In the genomic region with DNA sequence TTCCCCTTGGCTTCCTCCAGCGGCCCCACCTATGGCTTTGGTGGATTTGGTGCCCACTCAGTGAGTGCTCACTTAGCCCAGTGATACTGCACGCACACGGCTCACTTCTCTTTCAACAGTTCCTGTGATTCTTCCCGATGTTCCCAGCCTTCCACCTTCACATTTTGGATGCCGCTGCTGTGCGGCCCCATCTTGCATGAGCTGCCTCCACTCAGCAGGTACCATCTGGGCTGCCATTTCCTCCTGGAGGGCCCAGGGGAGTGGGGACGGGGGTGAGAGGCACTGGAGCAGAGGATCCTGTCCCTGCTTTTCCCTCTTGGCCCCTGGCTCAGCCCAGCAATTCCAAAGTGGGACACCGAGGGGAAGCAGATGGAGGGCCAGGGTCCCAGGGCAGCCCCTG, we compare ENCODE assay signal across 18 cellular contexts.
DNase-seq lines count a peak whose midpoint lies in the region; ATAC-seq, FAIRE-seq and TF ChIP-seq lines count a peak whose summit lies in the region.
"Had no signal": no experiment of that assay in that cellular context is flagged by ENCODE, and none has a peak within 500 bp of the region (broad histone marks: within the 10 kb centered on the region; RNA-seq: fewer than 3 reads in every experiment).

No MANE protein-coding gene starts in this region.

- no peak overlapping the region for H3K4ac ChIP-seq in H1 (replicated peaks; ENCODE audit: insufficient read length, low read depth, low read length)

- H3K79me2 ChIP-seq in H1 (ENCODE audit: control insufficient read depth in 1 of 2, insufficient read depth in 2 of 2, low read length in 2 of 2), result no peaks in the 10 kb centered on the region

- no peak for FAIRE-seq in H1 (lab: Jason Lieb, UNC)
- FAIRE-seq: G401.6, GM12892 had no signal

- no peak overlapping the region for H4K91ac ChIP-seq in H1 (replicated peaks; ENCODE audit: insufficient read length, low read length)

- H2BK12ac ChIP-seq in H1 (ENCODE audit: low read depth, low read length), result no peak overlapping the region

- H2BK120ac ChIP-seq in H1 (replicated peaks; ENCODE audit: low read depth, low read length), result no peak overlapping the region

- 94% methylated on average over 8 of the region's 8 CpGs; no CpG with 5 or more reads in 1 of the 2 experiments for WGBS in H1 (ENCODE audit: extremely low coverage in 1 of 2, insufficient coverage in 1 of 2, insufficient read length in 1 of 2, insufficient replicate concordance in 2 of 2, low coverage in 1 of 2, low lambda C conversion rate in 2 of 2, missing lambda C conversion rate in 1 of 2), 2 experiments
- whole genome bisulfite sequencing in lung, 2 donors, result 93 to 95% methylated on average over 8 of the region's 8 CpGs

- no peak for TF ChIP-seq RAD21 in H1 (IDR thresholded peaks at IDR 0.05 in 1 of 2, conservative IDR thresholded peaks at IDR 0.05 in 1 of 2; ENCODE audit: low read depth in 2 of 2, low read length in 2 of 2)

- H3K27me3 Mint-ChIP-seq in nephron progenitor cell (ENCODE audit: low read depth, poor library complexity), result peaks cover 20% of the 10 kb centered on the region

- no peak for TF ChIP-seq POLR2A in H1 (IDR thresholded peaks at IDR 0.05; ENCODE audit: control extremely low read depth in 1 of 2, low read depth in 2 of 2, low read length in 2 of 2)

- H3K27ac Mint-ChIP-seq in nephron progenitor cell, result no peak overlapping the region
- H3K27ac Mint-ChIP-seq: CD4-positive, alpha-beta memory T cell had no signal

- no peak overlapping the region for H2BK5ac ChIP-seq in H1 (ENCODE audit: low read depth, low read length)

- H2BK15ac ChIP-seq in H1 (ENCODE audit: low read length), result no peak overlapping the region

- H3K4me3 Mint-ChIP-seq in nephron progenitor cell, result no peak overlapping the region
- H3K4me3 Mint-ChIP-seq: CD4-positive, alpha-beta memory T cell; H9 had no signal

- no peaks in the 10 kb centered on the region for H3K27me3 ChIP-seq in H1 (replicated peaks in 1 of 4; ENCODE audit: control insufficient read depth in 3 of 4, extremely low read depth in 1 of 4, insufficient read depth in 3 of 4, low read length in 3 of 4)
- H3K27me3 ChIP-seq in lung (ENCODE audit: control insufficient read depth, insufficient read depth), result no peaks in the 10 kb centered on the region

- H3K79me1 ChIP-seq in H1 (ENCODE audit: low read depth, low read length), result no peaks in the 10 kb centered on the region

- H2AFZ ChIP-seq in H1 (ENCODE audit: low read length), result no peak overlapping the region
- H2AFZ ChIP-seq: GM23248 had no signal

- no peaks in the 10 kb centered on the region for H3K9me3 ChIP-seq in H1 (ENCODE audit: insufficient read depth in 2 of 2, low read depth in 1 of 2, low read length in 1 of 2)
- peaks cover 0 to 2% of the 10 kb centered on the region in 2 donors for H3K9me3 ChIP-seq in lung (ENCODE audit: control insufficient read depth in 2 of 2, insufficient read depth in 1 of 2, low read length in 1 of 2)

- H3K4me3 ChIP-seq in coronary artery (no peak overlapping the region), H1 (ENCODE audit: extremely low read depth in 1 of 4, insufficient read depth in 2 of 4, low read depth in 3 of 4, low read length in 4 of 4) (no peak overlapping the region), lung (no peak overlapping the region)
- H3K4me3 ChIP-seq: GM23248 had no signal

- CTCF ChIA-PET in H1 (lab: Charles Lee; ENCODE audit: partially characterized antibody), result no interaction called here

- no peak overlapping the region for H3K18ac ChIP-seq in H1 (ENCODE audit: extremely low read depth, low read length)

- POLR2A ChIA-PET in H1 (lab: Charles Lee; ENCODE audit: partially characterized antibody), result no interaction called here

- H3K27ac ChIP-seq in coronary artery, result no peak overlapping the region
- no peak overlapping the region for H3K27ac ChIP-seq in H1 (ENCODE audit: low read depth, low read length)
- no peak overlapping the region for H3K27ac ChIP-seq in lung (ENCODE audit: low read depth in 1 of 2, low read length in 1 of 2)
- H3K27ac ChIP-seq: GM23248 had no signal

- ATAC-seq in lung (ENCODE audit: insufficient read depth, low FRiP score) (no peak), HG03342 (IDR thresholded peaks at IDR 0.05; ENCODE audit: unreplicated experiment) (no peak)
- ATAC-seq: HCT116 had no signal

- H3K36me3 Mint-ChIP-seq in nephron progenitor cell (ENCODE audit: low read depth), result no peaks in the 10 kb centered on the region
- H3K36me3 Mint-ChIP-seq: CD4-positive, alpha-beta memory T cell had no signal

- H4K5ac ChIP-seq in H1 (ENCODE audit: insufficient read length, low read depth, low read length), result no peak overlapping the region

- intact Hi-C loops in posterior vena cava (cut with DNase I), result no loop called here

- TF ChIP-seq CTCF in coronary artery (IDR thresholded peaks at IDR 0.05) (no peak), H1 (IDR thresholded peaks at IDR 0.05; ENCODE audit: control extremely low read depth in 1 of 3, insufficient read depth in 1 of 3, low read depth in 1 of 3, low read length in 3 of 3) (no peak), lung (IDR thresholded peaks at IDR 0.05; ENCODE audit: control extremely low read depth, extremely low read depth) (no peak), nephron progenitor cell (IDR thresholded peaks at IDR 0.05) (no peak)

- H3K4me1 ChIP-seq in H1 (replicated peaks in 1 of 4; ENCODE audit: control insufficient read depth in 3 of 4, insufficient read depth in 4 of 4, low read length in 3 of 4) (no peaks in the 10 kb centered on the region), lung (ENCODE audit: control insufficient read depth in 2 of 2, insufficient read depth in 2 of 2, low read length in 2 of 2) (peaks cover 0 to 1% of the 10 kb centered on the region in 2 donors)

- no peak overlapping the region for H3K56ac ChIP-seq in H1 (replicated peaks; ENCODE audit: insufficient read length, low read depth, low read length)

- H2AK5ac ChIP-seq in H1 (ENCODE audit: low read depth, low read length), result no peak overlapping the region

- peaks cover 5% of the 10 kb centered on the region for H3K4me1 Mint-ChIP-seq in nephron progenitor cell
- H3K4me1 Mint-ChIP-seq: CD4-positive, alpha-beta memory T cell; H9 had no signal

- H3K23ac ChIP-seq in H1 (ENCODE audit: insufficient read length), result no peak overlapping the region

- no peak overlapping the region for H3K4me2 ChIP-seq in H1 (ENCODE audit: insufficient read depth in 1 of 2, low read depth in 2 of 2, low read length in 2 of 2)

- DNase-seq in coronary artery (ENCODE audit: low spot score) (peak; percentile 47), H1 (ENCODE audit: low read depth in 1 of 2, low spot score in 2 of 2) (no peak), lung (ENCODE audit: low spot score) (peak; percentile 26), posterior vena cava (ENCODE audit: low spot score) (peak; percentile 72), nephron progenitor cell (no peak), hepatic stellate cell (ENCODE audit: low spot score) (no peak), glomerular visceral epithelial cell (ENCODE audit: extremely low spot score) (no peak)
- DNase-seq: C1 segment of cervical spinal cord; Calu3; CD4-positive, alpha-beta memory T cell; COR-L47; DND-41; GM23248; H9 had no signal

- H3K36me3 ChIP-seq in H1 (ENCODE audit: control insufficient read depth in 2 of 4, insufficient read depth in 4 of 4, low read length in 3 of 4) (no peaks in the 10 kb centered on the region; a peak in 1 of 8 replicates), lung (ENCODE audit: control insufficient read depth in 2 of 2, insufficient read depth in 2 of 2, low read length in 2 of 2) (no peaks in the 10 kb centered on the region)

- no peak overlapping the region for H3K9ac ChIP-seq in H1 (replicated peaks in 1 of 4; ENCODE audit: extremely low read depth in 1 of 4, low read depth in 3 of 4, low read length in 3 of 4)
- H3K9ac ChIP-seq: GM23248 had no signal

- TF ChIP-seq EP300 in H1 (IDR thresholded peaks at IDR 0.05; ENCODE audit: borderline replicate concordance in 1 of 2, low read depth in 2 of 2, low read length in 2 of 2), result no peak

- H2BK20ac ChIP-seq in H1 (ENCODE audit: low read length), result no peak overlapping the region

- H3K14ac ChIP-seq in H1 (ENCODE audit: insufficient read length), result no peak overlapping the region

- no peaks in the 10 kb centered on the region for H4K20me1 ChIP-seq in H1 (replicated peaks in 1 of 2; ENCODE audit: control insufficient read depth in 1 of 2, insufficient read depth in 2 of 2, low read length in 2 of 2)

- H3K9me3 Mint-ChIP-seq in nephron progenitor cell, result no peaks in the 10 kb centered on the region
- H3K9me3 Mint-ChIP-seq: CD4-positive, alpha-beta memory T cell; H9 had no signal

- 0 out of 2 replicates have a peak overlapping the region, but pooled peaks have one; percentile 11 for H4K8ac ChIP-seq in H1 (ENCODE audit: extremely low read depth, insufficient read depth, low read length)

- no peaks in the 10 kb centered on the region for H3K23me2 ChIP-seq in H1 (ENCODE audit: low read depth, low read length)

TF ChIP-seq in H1, 55 proteins besides CTCF, POLR2A, EP300 and RAD21 (continues in another document):
- TF ChIP-seq MAFK (IDR thresholded peaks at IDR 0.05; ENCODE audit: low read depth, low read length) (no peak), NANOG (IDR thresholded peaks at IDR 0.05; ENCODE audit: insufficient read depth, low read depth, low read length, poor library complexity, severe bottlenecking) (no peak), BACH1 (IDR thresholded peaks at IDR 0.05; ENCODE audit: low read length) (no peak), SUZ12 (IDR thresholded peaks at IDR 0.05; ENCODE audit: low read length) (no peak), GABPA (IDR thresholded peaks at IDR 0.05; ENCODE audit: borderline replicate concordance, insufficient read depth, low read length) (no peak), NRF1 (IDR thresholded peaks at IDR 0.05; ENCODE audit: low read depth, low read length) (no peak), SP2 (IDR thresholded peaks at IDR 0.05; ENCODE audit: low read length) (no peak), E2F6 (IDR thresholded peaks at IDR 0.05) (no peak), CHD2 (IDR thresholded peaks at IDR 0.05; ENCODE audit: low read length) (no peak)
- TF ChIP-seq, protein P1, sequence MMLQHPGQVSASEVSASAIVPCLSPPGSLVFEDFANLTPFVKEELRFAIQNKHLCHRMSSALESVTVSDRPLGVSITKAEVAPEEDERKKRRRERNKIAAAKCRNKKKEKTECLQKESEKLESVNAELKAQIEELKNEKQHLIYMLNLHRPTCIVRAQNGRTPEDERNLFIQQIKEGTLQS (IDR thresholded peaks at IDR 0.05; ENCODE audit: insufficient read depth, low read depth, low read length), result no peak

Comparison
In these comparisons a context has a peak if more than half of its experiments do, and no peak if none do; other contexts are left out.
1. DNase-seq: peak in coronary artery (single experiment), lung (single experiment) and posterior vena cava (single experiment); none in H1 (0 of 2), nephron progenitor cell (single experiment), hepatic stellate cell (single experiment) and glomerular visceral epithelial cell (single experiment).